Comparison of ENCODE assay signal across 20 cellular contexts in the genomic region with DNA sequence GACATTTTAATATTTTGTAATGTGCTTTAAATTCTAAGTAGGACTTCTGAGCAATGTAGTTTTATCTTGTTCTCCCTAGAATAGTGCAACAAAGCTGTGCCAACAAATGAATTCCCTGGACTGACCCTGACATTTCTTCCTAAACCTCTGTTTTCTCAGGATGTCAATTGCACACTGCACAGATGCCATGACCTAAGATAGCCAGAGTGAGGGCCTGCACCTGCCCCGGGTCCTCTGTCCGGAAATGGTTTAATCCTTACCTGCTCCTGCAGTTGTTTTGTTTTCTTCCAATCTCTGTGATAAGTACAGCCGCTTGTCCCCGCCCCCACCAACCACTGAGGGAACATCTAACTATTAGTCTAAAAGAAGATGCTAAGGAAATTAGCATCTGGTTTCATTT.
"Had no signal": no experiment of that assay in that cellular context is flagged by ENCODE, and none has a peak within 500 bp of the region (broad histone marks: within the 10 kb centered on the region; RNA-seq: fewer than 3 reads in every experiment).

No MANE protein-coding gene starts in this region.

- H3K4me1 ChIP-seq: esophagus muscularis mucosa, gastroesophageal sphincter, left ventricle myocardium inferior, lower lobe of right lung, tibial nerve, upper lobe of right lung had no signal

- ATAC-seq: gastroesophageal sphincter; lower lobe of right lung; natural killer cell treated with Interleukin-12 subunit alpha and Interleukin-12 subunit beta and Interleukin-15 and Interleukin-18, amount 100 ng/mL, for 72 hours; upper lobe of right lung had no signal

- H3K27ac Mint-ChIP-seq: memory B cell; natural killer cell treated with Interleukin-12 subunit alpha and Interleukin-12 subunit beta and Interleukin-15 and Interleukin-18, amount 100 ng/mL, for 72 hours; stimulated activated naive CD8-positive, alpha-beta T cell treated with anti-CD3 and anti-CD28 coated beads, Interleukin-15, Interleukin-2, amounts not matched to agents 100 ng/mL and 50 ng/mL, for 24 hours had no signal

- H3K4me1 Mint-ChIP-seq: central memory CD8-positive, alpha-beta T cell; memory B cell had no signal

- H3K27me3 Mint-ChIP-seq: central memory CD8-positive, alpha-beta T cell; memory B cell; natural killer cell treated with Interleukin-12 subunit alpha and Interleukin-12 subunit beta and Interleukin-15 and Interleukin-18, amount 100 ng/mL, for 72 hours; stimulated activated naive CD8-positive, alpha-beta T cell treated with anti-CD3 and anti-CD28 coated beads, Interleukin-15, Interleukin-2, amounts not matched to agents 100 ng/mL and 50 ng/mL, for 24 hours had no signal

- H3K4me3 ChIP-seq: dorsolateral prefrontal cortex, esophagus muscularis mucosa, gastroesophageal sphincter, left ventricle myocardium inferior, lower lobe of right lung, testis, tibial nerve, upper lobe of right lung had no signal

- DNase-seq: cortex of kidney; dorsolateral prefrontal cortex; effector CD8-positive, alpha-beta T cell; glutamatergic neuron; left ventricle myocardium inferior; lower lobe of right lung; midbrain; posterior cingulate gyrus; small intestine; stimulated activated CD4-positive, alpha-beta T cell treated with anti-CD3 and anti-CD28 coated beads, Interleukin-12 subunit alpha, Interleukin-12 subunit beta, amount 100 ng/mL, for 4 hours; testis; upper lobe of right lung had no signal

- H3K27ac ChIP-seq: epithelial cell of prostate, esophagus muscularis mucosa, gastroesophageal sphincter, left ventricle myocardium inferior, lower lobe of right lung, testis, tibial nerve, upper lobe of right lung had no signal

- H3K36me3 ChIP-seq: esophagus muscularis mucosa, gastroesophageal sphincter, left ventricle myocardium inferior, lower lobe of right lung, tibial nerve, upper lobe of right lung had no signal

- H3K4me3 Mint-ChIP-seq: central memory CD8-positive, alpha-beta T cell; memory B cell; natural killer cell treated with Interleukin-12 subunit alpha and Interleukin-12 subunit beta and Interleukin-15 and Interleukin-18, amount 100 ng/mL, for 72 hours; stimulated activated naive CD8-positive, alpha-beta T cell treated with anti-CD3 and anti-CD28 coated beads, Interleukin-15, Interleukin-2, amounts not matched to agents 100 ng/mL and 50 ng/mL, for 24 hours had no signal

- H3K36me3 Mint-ChIP-seq: memory B cell had no signal

- H3K9me3 ChIP-seq: esophagus muscularis mucosa, gastroesophageal sphincter, left ventricle myocardium inferior, lower lobe of right lung, testis, tibial nerve, upper lobe of right lung had no signal

- H3K27me3 ChIP-seq: dorsolateral prefrontal cortex, esophagus muscularis mucosa, gastroesophageal sphincter, testis, tibial nerve, upper lobe of right lung had no signal
